Comparison of ENCODE assay signal across 8 cellular contexts in the genomic region with DNA sequence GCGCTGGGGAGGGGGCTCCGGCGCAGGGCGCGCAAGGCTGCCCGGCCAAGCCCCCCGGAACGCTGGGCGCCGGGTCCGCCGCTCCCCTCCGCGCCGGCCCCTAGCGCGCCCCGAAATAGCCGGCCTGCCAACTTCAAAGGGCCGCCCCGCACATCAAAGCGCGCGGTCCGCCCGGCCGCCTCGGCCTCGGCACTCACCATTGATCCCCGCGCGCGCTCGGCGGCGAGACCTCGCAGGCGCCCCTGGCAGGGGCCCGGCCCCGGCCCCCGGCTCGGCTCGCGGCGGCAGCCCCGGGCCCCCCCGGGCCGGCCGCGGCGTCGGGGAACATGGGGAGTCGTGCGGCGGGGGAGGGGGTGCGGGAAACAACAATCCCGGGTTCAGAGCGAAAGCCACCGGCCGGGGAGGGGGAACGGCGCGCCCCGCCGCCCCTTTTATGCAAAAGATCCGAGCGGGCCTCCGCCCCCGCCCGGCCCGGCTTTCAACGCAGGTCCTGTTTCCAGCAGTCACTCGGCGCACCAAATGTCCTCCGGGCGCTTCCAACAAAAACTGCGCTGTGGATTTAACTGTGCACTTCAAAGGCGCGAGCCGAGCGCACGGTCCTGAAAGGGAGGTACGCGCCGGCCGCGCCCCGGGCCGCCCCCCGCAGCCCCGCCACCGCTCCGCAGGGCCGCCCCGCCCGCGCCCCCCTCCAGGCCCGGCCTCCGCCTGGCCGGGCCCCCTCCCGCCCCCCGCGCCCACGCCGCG. TPM values are rescaled to one million over a fixed set of nuclear protein-coding genes. Genes with fewer than 3 reads are reported as not detected.
DNase-seq lines count a peak whose midpoint lies in the region; ATAC-seq, FAIRE-seq and TF ChIP-seq lines count a peak whose summit lies in the region.

No MANE protein-coding gene starts in this region.

- peak overlapping the region; percentile 78 for H3K9ac ChIP-seq in endothelial cell of umbilical vein (replicated peaks; ENCODE audit: extremely low read depth, insufficient read depth, low read length)

- H3K4me3 ChIP-seq in endothelial cell of umbilical vein (replicated peaks in 1 of 3; ENCODE audit: insufficient read depth in 1 of 3, low read depth in 1 of 3, low read length in 3 of 3), result peak overlapping the region; percentile 51 to 83 (median 71)
- H3K4me3 ChIP-seq in mesodermal cell (ENCODE audit: extremely low read depth, insufficient read depth, low read length, poor library complexity, severe bottlenecking), result peak overlapping the region; percentile 90

- in situ Hi-C loops in GM13976 (cut with MboI; ENCODE audit: low sequenced_read_pairs, unreplicated experiment), result no loop called here

- no peaks in the 10 kb centered on the region for H3K9me3 ChIP-seq in endothelial cell of umbilical vein (replicated peaks; ENCODE audit: control insufficient read depth, insufficient read depth, low read length)
- no peaks in the 10 kb centered on the region for H3K9me3 ChIP-seq in mesodermal cell (ENCODE audit: control insufficient read depth, low read length)

- CTCF ChIA-PET in endothelial cell of umbilical vein (lab: Charles Lee), result no interaction called here

- peak; percentile 71 for DNase-seq in GM13976 (ENCODE audit: low spot score)
- DNase-seq in NCI-H82 (lab: John Stamatoyannopoulos, UW), result peak; percentile 91
- DNase-seq in activated T-cell treated with anti-CD3 and anti-CD28 coated beads for 24 hours (ENCODE audit: low read depth), result peak; percentile 60
- peak; percentile 64 for DNase-seq in endothelial cell of umbilical vein (ENCODE audit: low read depth, low spot score)
- DNase-seq in stimulated activated CD8-positive, alpha-beta memory T cell treated with anti-CD3 and anti-CD28 coated beads, Interleukin-12 subunit alpha, Interleukin-12 subunit beta, amount 100 ng/mL, for 4 hours (ENCODE audit: low read depth), result peak; percentile 47

- BruUV-seq in endothelial cell of umbilical vein (replicated peaks; lab: Mats Ljungman, UMichigan), result no TSS peak

- dilution Hi-C loops in endothelial cell of umbilical vein (cut with MboI; ENCODE audit: extremely low pct_ligation_motif_present, low sequenced_read_pairs), result no loop called here

- no peaks in the 10 kb centered on the region for H3K9me1 ChIP-seq in endothelial cell of umbilical vein (replicated peaks; ENCODE audit: control insufficient read depth, extremely low read depth, insufficient read depth, low read length)

- 1% methylated on average over 52 to 73 of the region's 106 CpGs for WGBS in mesodermal cell (ENCODE audit: insufficient coverage in 2 of 2), 2 experiments

- peaks cover 12% of the 10 kb centered on the region for H3K4me1 ChIP-seq in endothelial cell of umbilical vein (ENCODE audit: control insufficient read depth, extremely low read depth, insufficient read depth, low read length)
- peaks cover 24% of the 10 kb centered on the region for H3K4me1 ChIP-seq in mesodermal cell (ENCODE audit: control insufficient read depth, insufficient read depth, low read length, poor library complexity, severe bottlenecking)

- no peak for TF ChIP-seq POLR2A in endothelial cell of umbilical vein (IDR thresholded peaks at IDR 0.05; ENCODE audit: low read depth, low read length)

- peak; percentile 66 for FAIRE-seq in endothelial cell of umbilical vein (lab: Jason Lieb, UNC)

- intact Hi-C loops in endothelial cell of umbilical vein (cut with micrococcal nuclease), result loop anchor here (1.0 to 5.0 kb wide), 6 partner anchors 42 to 604 kb away; no protein-coding TSS in a partner anchor

- TF ChIP-seq CTCF in GM13976 (IDR thresholded peaks at IDR 0.05; ENCODE audit: borderline replicate concordance, control extremely low read depth, extremely low read depth, insufficient read depth, missing control alignments), result no peak
- TF ChIP-seq CTCF in endothelial cell of umbilical vein (IDR thresholded peaks at IDR 0.05; ENCODE audit: extremely low read depth in 1 of 2, insufficient read depth in 1 of 2, low read depth in 1 of 2, low read length in 2 of 2), result no peak

- no peaks in the 10 kb centered on the region for H3K79me2 ChIP-seq in endothelial cell of umbilical vein (ENCODE audit: control insufficient read depth, insufficient read depth, low read length)

- peak overlapping the region; percentile 88 for H2AFZ ChIP-seq in endothelial cell of umbilical vein (ENCODE audit: low read depth, low read length)

- H3K27ac ChIP-seq in endothelial cell of umbilical vein (ENCODE audit: insufficient read depth, low read depth, low read length) (peak overlapping the region; percentile 73), mesodermal cell (ENCODE audit: low read depth, low read length, severe bottlenecking) (peak overlapping the region; percentile 99)

- POLR2A ChIA-PET in endothelial cell of umbilical vein (lab: Charles Lee), result no interaction called here

- peak overlapping the region; percentile 44 for H3K4me2 ChIP-seq in endothelial cell of umbilical vein (ENCODE audit: insufficient read depth, low read length)

- H4K20me1 ChIP-seq in endothelial cell of umbilical vein (replicated peaks; ENCODE audit: control insufficient read depth, extremely low read depth, insufficient read depth, low read length), result no peaks in the 10 kb centered on the region

- H3K27me3 ChIP-seq in endothelial cell of umbilical vein (ENCODE audit: control insufficient read depth in 2 of 2, insufficient read depth in 2 of 2, low read length in 2 of 2), result peaks cover 4 to 5% of the 10 kb centered on the region in 2 experiments

- peak; percentile 44 for ATAC-seq in HG03354 (IDR thresholded peaks at IDR 0.05; ENCODE audit: poor library complexity, severe bottlenecking, unreplicated experiment)
- ATAC-seq in GM21717 (IDR thresholded peaks at IDR 0.05; ENCODE audit: unreplicated experiment), result no peak

- H3K36me3 ChIP-seq in endothelial cell of umbilical vein (ENCODE audit: control insufficient read depth in 2 of 2, extremely low read depth in 1 of 2, insufficient read depth in 2 of 2, low read length in 2 of 2), result no peaks in the 10 kb centered on the region
- H3K36me3 ChIP-seq in mesodermal cell (ENCODE audit: control insufficient read depth, insufficient read depth, low read length), result peaks cover 12% of the 10 kb centered on the region

TF ChIP-seq in endothelial cell of umbilical vein, 7 proteins besides CTCF, POLR2A, EP300 and RAD21:
- TF ChIP-seq GATA2 (IDR thresholded peaks at IDR 0.05; ENCODE audit: insufficient read depth, insufficient read length, low read depth, low read length) (no peak), EZH2 (IDR thresholded peaks at IDR 0.05; ENCODE audit: borderline replicate concordance, low read depth, low read length, severe bottlenecking) (no peak), MYC (IDR thresholded peaks at IDR 0.05; ENCODE audit: low read depth, low read length) (no peak), POLR2AphosphoS5 (IDR thresholded peaks at IDR 0.05; ENCODE audit: insufficient read depth, low read depth, low read length) (no peak)
- TF ChIP-seq, protein P1, sequence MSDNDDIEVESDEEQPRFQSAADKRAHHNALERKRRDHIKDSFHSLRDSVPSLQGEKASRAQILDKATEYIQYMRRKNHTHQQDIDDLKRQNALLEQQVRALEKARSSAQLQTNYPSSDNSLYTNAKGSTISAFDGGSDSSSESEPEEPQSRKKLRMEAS (IDR thresholded peaks at IDR 0.05; ENCODE audit: insufficient read depth, insufficient read length), result no peak
TF ChIP-seq in endothelial cell of umbilical vein: peak in this region for 0.

RNA-seq across cellular contexts. Expression of a gene that starts 0.6 kb away (rescaled TPM):
- 3.0 and 3.1 TPM in 2 replicates for total RNA-seq in endothelial cell of umbilical vein
- 1.3 and 1.6 TPM in 2 replicates for polyA plus RNA-seq in endothelial cell of umbilical vein
- polyA plus RNA-seq in endothelial cell of umbilical vein (2011; cell fraction: cytosol; rRNA removed), result 0.71 and 0.99 TPM in 2 replicates
- 3.0 and 3.7 TPM in 2 replicates for polyA plus RNA-seq in endothelial cell of umbilical vein (2011; cell fraction: nucleus; rRNA removed)
- polyA plus RNA-seq in endothelial cell of umbilical vein (2012), result 0.78 and 1.0 TPM in 2 replicates
- polyA minus RNA-seq in endothelial cell of umbilical vein, result 2.0 and 2.5 TPM in 2 replicates
- not detected for polyA minus RNA-seq in endothelial cell of umbilical vein (2011; cell fraction: cytosol; rRNA and poly(A)+ RNA removed)
- 2.3 and 3.5 TPM in 2 replicates for polyA minus RNA-seq in endothelial cell of umbilical vein (2011; cell fraction: nucleus; rRNA and poly(A)+ RNA removed)
- 32.4 TPM for polyA plus RNA-seq in mesodermal cell (2013, experiment 1 of 2)
- 26.7 TPM for polyA plus RNA-seq in mesodermal cell (2013, experiment 2 of 2)
